Comparison of ENCODE assay signal across 8 cellular contexts in the genomic region with DNA sequence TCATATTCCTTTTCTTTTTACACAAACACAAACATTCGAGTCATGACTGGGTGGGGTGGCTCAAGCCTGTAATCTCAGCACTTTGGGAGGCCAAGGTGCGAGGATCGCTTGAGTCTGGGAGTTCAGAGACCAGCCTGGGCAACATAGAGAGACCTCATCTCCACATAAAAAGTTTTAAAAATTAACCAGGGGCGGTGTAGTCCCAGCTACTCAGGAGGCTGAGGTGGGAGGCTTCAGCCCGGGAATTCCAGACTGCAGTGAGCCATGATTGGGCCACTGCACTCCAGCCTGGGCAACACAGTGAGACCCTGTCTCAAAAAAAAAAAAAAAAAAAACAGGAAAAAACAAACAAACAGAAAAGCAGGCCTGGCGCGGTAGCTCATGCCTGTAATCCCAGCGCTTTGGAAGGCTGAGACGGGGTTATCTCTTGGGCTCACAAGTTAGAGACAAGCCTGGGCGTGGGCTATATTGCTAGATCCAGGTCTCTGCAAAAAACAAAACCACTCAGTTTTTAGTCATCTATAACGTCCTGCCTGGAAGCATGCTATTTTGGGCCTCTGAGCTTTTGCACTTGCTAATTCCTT. TPM values are rescaled to one million over a fixed set of nuclear protein-coding genes. Genes with fewer than 3 reads are reported as not detected.
DNase-seq lines count a peak whose midpoint lies in the region; ATAC-seq and TF ChIP-seq lines count a peak whose summit lies in the region.

No MANE protein-coding gene starts in this region.

- H2AFZ ChIP-seq in SU-DHL-6 (ENCODE audit: low read depth, low read length, severe bottlenecking), result peak overlapping the region; percentile 56

- DNase-seq in GM12864 (ENCODE audit: low read depth), result no peak
- DNase-seq in fibroblast of the aortic adventitia (ENCODE audit: low read depth), result no peak
- no peak for DNase-seq in sciatic nerve (ENCODE audit: low spot score)
- DNase-seq in NK-92 (lab: John Stamatoyannopoulos, UW; ENCODE audit: unreplicated experiment), result no peak
- DNase-seq in foreskin keratinocyte, result no peak

- H3F3A ChIP-seq in SU-DHL-6 (ENCODE audit: insufficient read depth), result 0 out of 2 replicates have a peak, but pooled peaks cover 3% of the 10 kb centered on the region

- peaks cover 17% of the 10 kb centered on the region for H3K79me2 ChIP-seq in SU-DHL-6 (ENCODE audit: insufficient read depth, low read length)

- no peaks in the 10 kb centered on the region for H3K9me3 ChIP-seq in SU-DHL-6 (ENCODE audit: insufficient read depth, low read length)

- H3K4me1 ChIP-seq in foreskin keratinocyte, result no peaks in the 10 kb centered on the region

- no peaks in the 10 kb centered on the region for H3K36me3 ChIP-seq in SU-DHL-6 (ENCODE audit: low read length)

- H3K27me3 ChIP-seq in SU-DHL-6 (ENCODE audit: low read length), result no peaks in the 10 kb centered on the region
- H3K27me3 ChIP-seq in foreskin keratinocyte, result no peaks in the 10 kb centered on the region

- H3K27ac ChIP-seq in SU-DHL-6 (ENCODE audit: low read depth, low read length) (no peak overlapping the region; the same call in 1 of the 2 replicates), foreskin keratinocyte (no peak overlapping the region)

- H4K20me1 ChIP-seq in SU-DHL-6 (ENCODE audit: low read depth, low read length), result no peaks in the 10 kb centered on the region

- H3K4me3 ChIP-seq in GM12864 (ENCODE audit: low read depth, low read length) (peak overlapping the region; percentile 80), SU-DHL-6 (ENCODE audit: insufficient read depth, low read length, poor library complexity, severe bottlenecking) (peak overlapping the region; percentile 85), fibroblast of the aortic adventitia (ENCODE audit: low read depth, low read length) (peak overlapping the region; percentile 60)

- peak overlapping the region; percentile 97 for H3K9ac ChIP-seq in SU-DHL-6 (ENCODE audit: low read length)

- ATAC-seq in sciatic nerve (peak; percentile 8), HG02588 (IDR thresholded peaks at IDR 0.05; ENCODE audit: unreplicated experiment) (no peak), GM18498 (IDR thresholded peaks at IDR 0.05; ENCODE audit: unreplicated experiment) (no peak), foreskin keratinocyte (no peak)

- no peak for TF ChIP-seq CTCF in GM12864 (IDR thresholded peaks at IDR 0.05; ENCODE audit: low read depth, low read length, missing control alignments)
- no peak for TF ChIP-seq CTCF in SU-DHL-6 (IDR thresholded peaks at IDR 0.05; ENCODE audit: insufficient read depth, low read length, poor library complexity, severe bottlenecking)
- TF ChIP-seq CTCF in fibroblast of the aortic adventitia (IDR thresholded peaks at IDR 0.05; ENCODE audit: insufficient read depth, low read length), result no peak
- TF ChIP-seq CTCF in foreskin keratinocyte (conservative IDR thresholded peaks at IDR 0.05), result no peak

- no peaks in the 10 kb centered on the region for H3K9me2 ChIP-seq in SU-DHL-6 (replicated peaks; ENCODE audit: insufficient read depth, low read length)

- peak overlapping the region; percentile 52 for H3K4me2 ChIP-seq in SU-DHL-6 (ENCODE audit: low read depth, low read length, poor library complexity, severe bottlenecking)

- intact Hi-C loops in sciatic nerve (cut with DNase I), result loop anchor here (10.0 kb wide), 1 partner anchor 49 kb away; a partner anchor contains a TSS

RNA-seq across cellular contexts. Expression of a gene that starts 0.6 kb away (rescaled TPM):
- 15.5 and 45.8 TPM in 2 replicates for total RNA-seq in fibroblast of the aortic adventitia (ENCODE audit: low replicate concordance)
- 48.0 TPM for total RNA-seq in sciatic nerve
- total RNA-seq in foreskin keratinocyte, result 120 and 128 TPM in 2 replicates
- 304 and 312 TPM in 2 replicates for polyA plus RNA-seq in foreskin keratinocyte

RNA-seq across cellular contexts. Expression of a gene that starts 11.0 kb away (rescaled TPM):
- total RNA-seq in fibroblast of the aortic adventitia (ENCODE audit: low replicate concordance), result 5,494 and 8,302 TPM in 2 replicates
- total RNA-seq in sciatic nerve, result 3,094 TPM
- total RNA-seq in foreskin keratinocyte, result 1,121 and 1,400 TPM in 2 replicates
- 1,652 and 2,111 TPM in 2 replicates for polyA plus RNA-seq in foreskin keratinocyte

RNA-seq across cellular contexts. Expression of a gene that starts 20.6 kb away (rescaled TPM):
- total RNA-seq in fibroblast of the aortic adventitia (ENCODE audit: low replicate concordance) (not detected in 2 replicates), sciatic nerve (1.1 TPM), foreskin keratinocyte (0.46 and 0.48 TPM in 2 replicates)
- polyA plus RNA-seq in foreskin keratinocyte, result 0.65 and 0.75 TPM in 2 replicates

RNA-seq across cellular contexts. Expression of a gene that starts 39.0 kb away (rescaled TPM):
- 5.5 and 38.6 TPM in 2 replicates for total RNA-seq in fibroblast of the aortic adventitia (ENCODE audit: low replicate concordance)
- 42.0 TPM for total RNA-seq in sciatic nerve
- 42.4 and 42.7 TPM in 2 replicates for total RNA-seq in foreskin keratinocyte
- 32.2 and 35.9 TPM in 2 replicates for polyA plus RNA-seq in foreskin keratinocyte

RNA-seq across cellular contexts. Expression of a gene that starts 39.6 kb away (rescaled TPM):
- total RNA-seq in fibroblast of the aortic adventitia (ENCODE audit: low replicate concordance), result 16.3 and 119 TPM in 2 replicates
- total RNA-seq in sciatic nerve, result 29.9 TPM
- 159 and 189 TPM in 2 replicates for total RNA-seq in foreskin keratinocyte
- 168 and 188 TPM in 2 replicates for polyA plus RNA-seq in foreskin keratinocyte
